In the genomic region with DNA sequence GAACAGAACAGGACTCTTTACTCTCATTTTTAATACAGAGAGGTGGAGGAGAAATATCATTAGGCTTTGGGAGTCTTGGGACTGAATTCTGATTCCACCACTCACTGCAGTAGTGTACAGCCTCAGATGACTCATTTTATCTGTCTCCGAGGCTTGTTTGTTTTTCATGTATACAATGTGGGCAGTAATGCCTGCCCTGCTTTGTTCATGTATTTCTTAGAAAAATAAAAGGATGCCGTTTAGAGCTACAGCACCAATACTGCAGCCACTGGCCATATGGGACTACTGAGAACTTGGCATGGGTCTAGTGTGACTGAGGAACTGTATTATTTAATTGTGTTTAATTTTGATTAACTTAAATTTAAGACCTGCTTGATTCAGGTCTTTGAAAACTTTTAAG, we compare ENCODE assay signal across 13 cellular contexts. TPM values are rescaled to one million over a fixed set of nuclear protein-coding genes. Genes with fewer than 3 reads are reported as not detected.
A peak's percentile ranks its signal among the peaks of the same experiment; 100 is the strongest.
DNase-seq lines count a peak whose midpoint lies in the region; ATAC-seq, FAIRE-seq and TF ChIP-seq lines count a peak whose summit lies in the region.
"Had no signal": no experiment of that assay in that cellular context is flagged by ENCODE, and none has a peak within 500 bp of the region (broad histone marks: within the 10 kb centered on the region; RNA-seq: fewer than 3 reads in every experiment).

No MANE protein-coding gene starts in this region.

- no peak overlapping the region for H3K4me3 Mint-ChIP-seq in stimulated activated naive CD8-positive, alpha-beta T cell treated with anti-CD3 and anti-CD28 coated beads, Interleukin-15, amount 100 ng/mL, for 72 hours
- H3K4me3 Mint-ChIP-seq: neural crest cell had no signal

- peak; percentile 35 for ATAC-seq in GM18907 (IDR thresholded peaks at IDR 0.05; ENCODE audit: unreplicated experiment)
- ATAC-seq in mucosa of descending colon: peak; percentile 56
- ATAC-seq in stimulated activated naive CD8-positive, alpha-beta T cell treated with anti-CD3 and anti-CD28 coated beads, Interleukin-15, amount 100 ng/mL, for 72 hours: no peak
- no peak for ATAC-seq in HG02678 (IDR thresholded peaks at IDR 0.05; ENCODE audit: unreplicated experiment)
- ATAC-seq: left cardiac atrium had no signal

- TF ChIP-seq CTCF in bronchial epithelial cell (IDR thresholded peaks at IDR 0.05; ENCODE audit: insufficient read depth, low read length, severe bottlenecking) (no peak), mucosa of descending colon (IDR thresholded peaks at IDR 0.05) (no peak), kidney (IDR thresholded peaks at IDR 0.05; ENCODE audit: borderline replicate concordance, extremely low read depth, insufficient read depth) (no peak)

- H3K9ac ChIP-seq in kidney (ENCODE audit: low read length in 2 of 2): no peak overlapping the region

- H3K4me1 ChIP-seq in mucosa of descending colon (ENCODE audit: low read depth) (peaks cover 17% of the 10 kb centered on the region), kidney (ENCODE audit: control insufficient read depth in 1 of 2, insufficient read depth in 1 of 2, low read depth in 1 of 2, low read length in 2 of 2) (peaks cover 9 to 12% of the 10 kb centered on the region in 2 donors)

- FAIRE-seq in bronchial epithelial cell (lab: Jason Lieb, UNC): no peak
- no peak for FAIRE-seq in kidney (lab: Jason Lieb, UNC)
- FAIRE-seq: D721Med, HTR-8/SVneo had no signal

- H3K27me3 ChIP-seq in bronchial epithelial cell (ENCODE audit: control insufficient read depth, insufficient read depth, low read length): no peaks in the 10 kb centered on the region

- H3K4me3 ChIP-seq in bronchial epithelial cell (ENCODE audit: low read depth, low read length) (no peak overlapping the region), mucosa of descending colon (no peak overlapping the region), kidney (ENCODE audit: low read length in 2 of 2) (no peak overlapping the region)
- H3K4me3 ChIP-seq: esophagus muscularis mucosa had no signal

- no peaks in the 10 kb centered on the region for H3K4me1 Mint-ChIP-seq in stimulated activated naive CD8-positive, alpha-beta T cell treated with anti-CD3 and anti-CD28 coated beads, Interleukin-15, amount 100 ng/mL, for 72 hours

- H3K9me3 Mint-ChIP-seq in stimulated activated naive CD8-positive, alpha-beta T cell treated with anti-CD3 and anti-CD28 coated beads, Interleukin-15, amount 100 ng/mL, for 72 hours: no peaks in the 10 kb centered on the region
- H3K9me3 Mint-ChIP-seq: neural crest cell had no signal

- intact Hi-C loops in mucosa of descending colon (cut with DNase I, micrococcal nuclease): no loop called here
- intact Hi-C loops in kidney (cut with DNase I): no loop called here

- peaks cover 19% of the 10 kb centered on the region for H3K27me3 Mint-ChIP-seq in stimulated activated naive CD8-positive, alpha-beta T cell treated with anti-CD3 and anti-CD28 coated beads, Interleukin-15, amount 100 ng/mL, for 72 hours

- H3K36me3 ChIP-seq in bronchial epithelial cell (ENCODE audit: control insufficient read depth, insufficient read depth, low read length): no peaks in the 10 kb centered on the region
- H3K36me3 ChIP-seq in mucosa of descending colon (ENCODE audit: low read depth): no peaks in the 10 kb centered on the region
- H3K36me3 ChIP-seq in kidney (ENCODE audit: control insufficient read depth in 1 of 2, insufficient read depth in 2 of 2, low read length in 2 of 2): peaks cover 0 to 2% of the 10 kb centered on the region in 2 donors
- H3K36me3 ChIP-seq: esophagus muscularis mucosa had no signal

- DNase-seq in NCI-H345 treated with DMSO at 0.1 percent for 48 hours (lab: John Stamatoyannopoulos, UW; ENCODE audit: unreplicated experiment): peak; percentile 11
- peak; percentile 81 for DNase-seq in bronchial epithelial cell (ENCODE audit: low read depth)
- no peak for DNase-seq in mucosa of descending colon
- DNase-seq in stimulated activated naive CD8-positive, alpha-beta T cell treated with anti-CD3 and anti-CD28 coated beads, Interleukin-15, amount 100 ng/mL, for 72 hours: no peak
- DNase-seq in kidney: no peak
- no peak for DNase-seq in NCI-H2107 (lab: John Stamatoyannopoulos, UW)
- DNase-seq: left cardiac atrium had no signal

- H3K9me3 ChIP-seq in mucosa of descending colon (no peaks in the 10 kb centered on the region), kidney (ENCODE audit: control insufficient read depth in 1 of 2, low read length in 2 of 2) (no peaks in the 10 kb centered on the region)
- H3K9me3 ChIP-seq: esophagus muscularis mucosa had no signal

- H3K27ac ChIP-seq in kidney (ENCODE audit: low read depth in 2 of 2, low read length in 2 of 2): no peak overlapping the region
- H3K27ac ChIP-seq: esophagus muscularis mucosa had no signal

- H3K27ac Mint-ChIP-seq in stimulated activated naive CD8-positive, alpha-beta T cell treated with anti-CD3 and anti-CD28 coated beads, Interleukin-15, amount 100 ng/mL, for 72 hours: no peak overlapping the region

RNA-seq across cellular contexts. Expression of a gene that starts 41.2 kb away (rescaled TPM):
- total RNA-seq in bronchial epithelial cell: 225 and 310 TPM in 2 replicates
- total RNA-seq in mucosa of descending colon: 100 to 1,000 TPM in 1 of 3 donors, 10 to 100 TPM in 2; 87.1 to 104 (median 94.4) TPM
- total RNA-seq in kidney: 132 TPM
- polyA plus RNA-seq in kidney (ENCODE audit: insufficient read depth, low read depth, low replicate concordance): 18.0 TPM

Comparison
In these comparisons a context has a peak if more than half of its experiments do, and no peak if none do; other contexts are left out.
1. ATAC-seq: peak in GM18907 (single experiment) and mucosa of descending colon (single experiment); none in stimulated activated naive CD8-positive, alpha-beta T cell treated with anti-CD3 and anti-CD28 coated beads, Interleukin-15, amount 100 ng/mL, for 72 hours (single experiment) and HG02678 (single experiment).
2. DNase-seq: peak in NCI-H345 treated with DMSO at 0.1 percent for 48 hours (single experiment) and bronchial epithelial cell (single experiment); none in mucosa of descending colon (0 of 3), stimulated activated naive CD8-positive, alpha-beta T cell treated with anti-CD3 and anti-CD28 coated beads, Interleukin-15, amount 100 ng/mL, for 72 hours (0 of 2), kidney (single experiment) and NCI-H2107 (single experiment).